18 cellular contexts compared by ENCODE assay signal in the genomic region with DNA sequence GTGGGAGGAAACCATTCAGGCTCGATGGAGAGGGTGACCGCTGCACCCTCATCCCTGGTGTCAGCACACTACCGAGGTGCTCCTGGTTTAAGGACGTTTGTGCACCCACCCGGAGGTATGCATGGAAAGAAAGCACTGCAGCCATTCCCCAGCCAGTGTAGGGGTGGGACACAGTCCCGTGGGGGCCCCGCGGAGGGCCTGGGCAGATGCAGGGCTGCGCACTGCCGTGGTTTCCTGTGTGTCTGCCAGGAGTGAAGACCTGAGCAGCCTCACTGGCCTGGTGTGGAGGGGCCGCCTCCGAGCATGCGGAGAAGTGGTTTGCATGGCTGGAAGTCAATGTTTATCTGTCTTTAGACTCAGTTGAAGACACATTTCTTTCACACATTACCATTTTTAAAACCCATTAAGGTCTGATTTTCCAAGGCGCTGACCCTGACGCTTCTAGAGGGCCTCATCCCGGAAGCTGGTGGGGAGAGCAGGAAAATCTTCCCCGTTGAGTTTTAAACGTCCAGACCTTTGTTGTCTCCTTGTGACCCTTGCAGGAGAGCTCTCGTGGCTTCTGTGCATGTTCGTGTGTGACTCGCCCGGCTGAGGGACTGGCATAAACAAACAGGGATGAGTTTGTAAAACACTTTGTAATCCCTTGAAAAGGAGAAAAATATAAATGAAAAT.
A peak's percentile ranks its signal among the peaks of the same experiment; 100 is the strongest.
DNase-seq lines count a peak whose midpoint lies in the region; ATAC-seq and TF ChIP-seq lines count a peak whose summit lies in the region.
"Had no signal": no experiment of that assay in that cellular context is flagged by ENCODE, and none has a peak within 500 bp of the region (broad histone marks: within the 10 kb centered on the region; RNA-seq: fewer than 3 reads in every experiment).

No MANE protein-coding gene starts in this region.

- no peak overlapping the region for H3K14ac ChIP-seq in IMR-90 (replicated peaks; ENCODE audit: low read depth, low read length)

- no peak overlapping the region for H4K8ac ChIP-seq in IMR-90 (ENCODE audit: low read depth in 2 of 2, low read length in 2 of 2)

- H2AFZ ChIP-seq in IMR-90 (replicated peaks; ENCODE audit: low read length, poor library complexity), result no peak overlapping the region

- no peak overlapping the region for H2AK9ac ChIP-seq in IMR-90 (replicated peaks; ENCODE audit: low read depth, low read length, poor library complexity)

- H3K27me3 Mint-ChIP-seq in endodermal cell (ENCODE audit: insufficient read depth) (no peaks in the 10 kb centered on the region), nephron progenitor cell (ENCODE audit: low read depth, poor library complexity) (peaks cover 1% of the 10 kb centered on the region), progenitor cell of endocrine pancreas (peaks cover 29% of the 10 kb centered on the region)
- H3K27me3 Mint-ChIP-seq: CD4-positive, alpha-beta memory T cell had no signal

- no peak overlapping the region for H4K91ac ChIP-seq in IMR-90 (ENCODE audit: insufficient read depth, low read depth, low read length)

- H3K79me1 ChIP-seq in IMR-90 (ENCODE audit: low read depth in 1 of 2, low read length in 2 of 2), result no peaks in the 10 kb centered on the region

- no TSS peak for BruUV-seq in IMR-90 (replicated peaks; lab: Mats Ljungman, UMichigan)

- no peak for TF ChIP-seq RAD21 in IMR-90 (IDR thresholded peaks at IDR 0.05; ENCODE audit: low read length)

- in situ Hi-C loops in IMR-90 (cut with MboI; ENCODE audit: low sequenced_read_pairs), result no loop called here

- peaks cover 6% of the 10 kb centered on the region for H3K36me3 Mint-ChIP-seq in endodermal cell (ENCODE audit: low read depth)
- peaks cover 7% of the 10 kb centered on the region for H3K36me3 Mint-ChIP-seq in nephron progenitor cell (ENCODE audit: low read depth)
- H3K36me3 Mint-ChIP-seq in progenitor cell of endocrine pancreas (ENCODE audit: insufficient read depth), result no peaks in the 10 kb centered on the region

- no peak overlapping the region for H4K5ac ChIP-seq in IMR-90 (ENCODE audit: low read depth, low read length)

- no peak overlapping the region for H2BK120ac ChIP-seq in IMR-90 (ENCODE audit: low read depth, low read length)

- no peak overlapping the region for H2BK5ac ChIP-seq in IMR-90 (ENCODE audit: low read depth, low read length, poor library complexity, severe bottlenecking)

- H3K27ac Mint-ChIP-seq in endodermal cell (no peak overlapping the region), nephron progenitor cell (peak overlapping the region; percentile 36), progenitor cell of endocrine pancreas (no peak overlapping the region)
- H3K27ac Mint-ChIP-seq: CD14-positive monocyte had no signal

- H3K9me3 ChIP-seq in BLaER1 treated with 17β-estradiol and CSF1 and Interleukin-3, amounts not matched to agents 10 nM and 100 nM (replicated peaks in 1 of 11), result no peaks in the 10 kb centered on the region; a peak in 2 of 22 replicates
- H3K9me3 ChIP-seq in IMR-90 (ENCODE audit: control insufficient read depth, insufficient read depth, low read length), result no peaks in the 10 kb centered on the region
- no peaks in the 10 kb centered on the region for H3K9me3 ChIP-seq in endodermal cell (ENCODE audit: control insufficient read depth, low read length)
- H3K9me3 ChIP-seq: BE2C had no signal

- TF ChIP-seq CTCF in IMR-90 (conservative IDR thresholded peaks at IDR 0.05; ENCODE audit: low read depth, low read length) (no peak), endodermal cell (conservative IDR thresholded peaks at IDR 0.05) (no peak), nephron progenitor cell (IDR thresholded peaks at IDR 0.05) (no peak), progenitor cell of endocrine pancreas (IDR thresholded peaks at IDR 0.05; ENCODE audit: unreplicated experiment) (no peak)

- no peak overlapping the region for H2BK15ac ChIP-seq in IMR-90 (ENCODE audit: low read depth, low read length)

- dilution Hi-C loops in IMR-90 (cut with HindIII; ENCODE audit: low sequenced_read_pairs, unreplicated experiment), result no loop called here

- no peak overlapping the region for H3K18ac ChIP-seq in IMR-90 (ENCODE audit: low read depth, low read length)

- no peaks in the 10 kb centered on the region for H3K27me3 ChIP-seq in BLaER1 treated with 17β-estradiol and CSF1 and Interleukin-3, amounts not matched to agents 10 nM and 100 nM
- H3K27me3 ChIP-seq in IMR-90 (ENCODE audit: control insufficient read depth, insufficient read depth, low read length), result no peaks in the 10 kb centered on the region
- no peaks in the 10 kb centered on the region for H3K27me3 ChIP-seq in endodermal cell (ENCODE audit: control insufficient read depth, insufficient read depth, low read length, poor library complexity, severe bottlenecking)
- H3K27me3 ChIP-seq: BE2C had no signal

- intact Hi-C loops in IMR-90 (cut with micrococcal nuclease), result no loop called here

- H3K23ac ChIP-seq in IMR-90 (ENCODE audit: low read depth, low read length), result no peak overlapping the region

- peaks cover 45% of the 10 kb centered on the region for H3K4me1 Mint-ChIP-seq in endodermal cell
- peaks cover 57% of the 10 kb centered on the region for H3K4me1 Mint-ChIP-seq in nephron progenitor cell
- H3K4me1 Mint-ChIP-seq in progenitor cell of endocrine pancreas (ENCODE audit: low read depth), result no peaks in the 10 kb centered on the region

- no peak overlapping the region for H2BK20ac ChIP-seq in IMR-90 (ENCODE audit: low read depth, low read length)

- DNase-seq in IMR-90, result peak; percentile 2
- DNase-seq in endodermal cell, result peak; percentile 39
- no peak for DNase-seq in nephron progenitor cell
- DNase-seq in progenitor cell of endocrine pancreas (ENCODE audit: low spot score, unreplicated experiment), result no peak
- DNase-seq: ACHN; BE2C; CD4-positive, alpha-beta memory T cell; DMS153; DMS79; GF-D8; HCEC 1CT had no signal

- no peaks in the 10 kb centered on the region for H3K9me1 ChIP-seq in IMR-90 (ENCODE audit: insufficient read depth, low read length)

- H3K4me3 ChIP-seq in BLaER1 treated with 17β-estradiol and CSF1 and Interleukin-3, amounts not matched to agents 10 nM and 100 nM, result no peak overlapping the region
- no peak overlapping the region for H3K4me3 ChIP-seq in IMR-90 (ENCODE audit: insufficient read depth, low read depth, low read length)
- peak overlapping the region; percentile 1 for H3K4me3 ChIP-seq in endodermal cell (ENCODE audit: low read length)
- H3K4me3 ChIP-seq: K562 had no signal

- no peak for TF ChIP-seq POLR2A in IMR-90 (IDR thresholded peaks at IDR 0.05; ENCODE audit: low read depth, low read length)

- no peak overlapping the region for H2AK5ac ChIP-seq in IMR-90 (ENCODE audit: low read depth, low read length)

- peaks cover 0 to 32% (median 6%) of the 10 kb centered on the region in 11 experiments; a peak in 5 of 22 replicates for H4K20me1 ChIP-seq in BLaER1 treated with 17β-estradiol and CSF1 and Interleukin-3, amounts not matched to agents 10 nM and 100 nM
- H4K20me1 ChIP-seq in IMR-90 (ENCODE audit: insufficient read depth, low read length), result no peaks in the 10 kb centered on the region

- H3K36me3 ChIP-seq in BLaER1 treated with 17β-estradiol and CSF1 and Interleukin-3, amounts not matched to agents 10 nM and 100 nM, result peaks cover 0 to 16% (median 9%) of the 10 kb centered on the region in 11 experiments; a peak in 12 of 22 replicates
- H3K36me3 ChIP-seq in IMR-90 (ENCODE audit: control insufficient read depth, insufficient read depth, low read length) (no peaks in the 10 kb centered on the region), endodermal cell (ENCODE audit: control insufficient read depth, insufficient read depth, low read length) (no peaks in the 10 kb centered on the region)
- H3K36me3 ChIP-seq: BE2C had no signal

- no peak overlapping the region for H3K56ac ChIP-seq in IMR-90 (ENCODE audit: extremely low read depth, insufficient read depth, low read length)

- POLR2A ChIA-PET in IMR-90 (lab: Charles Lee; ENCODE audit: unreplicated experiment), result no interaction called here

- H3K4me2 ChIP-seq in BLaER1 treated with 17β-estradiol and CSF1 and Interleukin-3, amounts not matched to agents 10 nM and 100 nM, result peak overlapping the region in 8 of 11 experiments; percentile 20 to 62 (median 45); a peak in 14 of 22 replicates
- H3K4me2 ChIP-seq in IMR-90 (ENCODE audit: low read depth, low read length), result no peak overlapping the region

- ATAC-seq in IMR-90 (ENCODE audit: low read depth) (peak; percentile 35), GM19351 (IDR thresholded peaks at IDR 0.05; ENCODE audit: unreplicated experiment) (no peak), HG02870 (IDR thresholded peaks at IDR 0.05; ENCODE audit: unreplicated experiment) (no peak), GM21529 (IDR thresholded peaks at IDR 0.05; ENCODE audit: unreplicated experiment) (no peak)
- ATAC-seq: K562 had no signal

- H3K4ac ChIP-seq in IMR-90 (ENCODE audit: low read depth, low read length), result no peak overlapping the region

- no peaks in the 10 kb centered on the region for H3K9me3 Mint-ChIP-seq in endodermal cell
- H3K9me3 Mint-ChIP-seq in nephron progenitor cell, result no peaks in the 10 kb centered on the region
- H3K9me3 Mint-ChIP-seq in progenitor cell of endocrine pancreas (ENCODE audit: low read depth), result no peaks in the 10 kb centered on the region

- H3K4me3 Mint-ChIP-seq in endodermal cell (no peak overlapping the region), nephron progenitor cell (no peak overlapping the region), progenitor cell of endocrine pancreas (ENCODE audit: low read depth) (no peak overlapping the region)
- H3K4me3 Mint-ChIP-seq: CD14-positive monocyte; CD4-positive, alpha-beta memory T cell had no signal

- H3K4me1 ChIP-seq in BLaER1 treated with 17β-estradiol and CSF1 and Interleukin-3, amounts not matched to agents 10 nM and 100 nM, result peaks cover 20 to 58% (median 48%) of the 10 kb centered on the region in 10 experiments
- H3K4me1 ChIP-seq in IMR-90 (ENCODE audit: control insufficient read depth, insufficient read depth, low read length) (no peaks in the 10 kb centered on the region; the same call in 1 of the 2 replicates), endodermal cell (ENCODE audit: control insufficient read depth, insufficient read depth, low read length) (peaks cover 24% of the 10 kb centered on the region)
- H3K4me1 ChIP-seq: BE2C had no signal

- WGBS in IMR-90 (ENCODE audit: extremely low coverage in 2 of 2, insufficient read length in 1 of 2), 2 experiments, result 29% methylated on average over 4 of the region's 22 CpGs; no CpG with 5 or more reads in 1 of the 2 experiments
- 89 to 91% methylated on average over 16 to 22 of the region's 22 CpGs for WGBS in endodermal cell (ENCODE audit: insufficient coverage in 1 of 2, insufficient read length in 1 of 2), 2 experiments

- CTCF ChIA-PET in IMR-90 (lab: Yijun Ruan, JAX), result no interaction called here

- no peak overlapping the region for H3K9ac ChIP-seq in BLaER1 treated with 17β-estradiol and CSF1 and Interleukin-3, amounts not matched to agents 10 nM and 100 nM
- H3K9ac ChIP-seq in IMR-90 (ENCODE audit: low read depth, low read length) (no peak overlapping the region), endodermal cell (ENCODE audit: extremely low read depth, low read length, poor library complexity, severe bottlenecking) (no peak overlapping the region)

- H3K27ac ChIP-seq in BLaER1 treated with 17β-estradiol and CSF1 and Interleukin-3, amounts not matched to agents 10 nM and 100 nM, result no peak overlapping the region
- H3K27ac ChIP-seq in IMR-90 (ENCODE audit: insufficient read depth, low read length), result no peak overlapping the region
- no peak overlapping the region for H3K27ac ChIP-seq in endodermal cell (ENCODE audit: low read depth, low read length)
- H3K27ac ChIP-seq: HL-60 had no signal

Comparison
In these comparisons a context has a peak if more than half of its experiments do, and no peak if none do; other contexts are left out.
1. DNase-seq: peak in IMR-90 (single experiment) and endodermal cell (single experiment); none in nephron progenitor cell (single experiment) and progenitor cell of endocrine pancreas (single experiment).